Comparison of ENCODE assay signal across 12 cellular contexts in the genomic region with DNA sequence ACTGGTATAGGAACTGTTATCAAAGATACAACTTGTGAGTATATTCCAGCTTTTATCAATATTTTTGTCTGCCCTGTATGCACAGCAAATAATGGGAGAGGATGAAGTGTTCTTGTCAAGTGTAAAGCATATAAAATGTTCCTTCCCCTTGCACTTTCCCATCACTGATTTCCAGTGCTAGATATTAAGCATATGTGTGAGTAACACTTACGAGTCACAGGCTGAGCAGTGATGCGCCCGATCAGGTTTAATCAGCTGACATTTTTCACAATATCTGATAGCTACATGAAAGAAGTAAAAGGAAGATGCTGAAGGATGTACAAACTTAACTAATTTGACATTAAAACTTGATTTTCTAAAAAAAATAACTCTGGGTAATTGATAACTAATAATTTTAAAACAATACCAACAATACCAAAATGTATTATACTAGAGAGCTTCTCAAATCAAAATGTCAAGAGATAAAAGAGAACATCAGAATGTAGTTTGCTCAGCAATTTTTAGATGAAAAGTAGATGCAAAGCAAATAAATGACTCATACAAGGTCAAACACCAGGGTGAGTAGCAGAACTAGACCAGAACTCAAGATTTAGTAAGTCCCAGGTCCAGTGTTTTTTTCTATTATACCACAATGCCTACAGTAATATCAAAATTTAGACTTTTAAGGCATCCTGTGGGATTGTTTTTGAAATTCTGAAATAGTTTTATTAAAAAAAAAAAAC. TPM values are rescaled to one million over a fixed set of nuclear protein-coding genes. Genes with fewer than 3 reads are reported as not detected.
DNase-seq lines count a peak whose midpoint lies in the region; ATAC-seq, FAIRE-seq and TF ChIP-seq lines count a peak whose summit lies in the region.
"Had no signal": no experiment of that assay in that cellular context is flagged by ENCODE, and none has a peak within 500 bp of the region (broad histone marks: within the 10 kb centered on the region; RNA-seq: fewer than 3 reads in every experiment).

No MANE protein-coding gene starts in this region.

- TF ChIP-seq CTCF in keratinocyte (optimal IDR thresholded peaks at IDR 0.05 in 1 of 3, IDR thresholded peaks at IDR 0.05 in 1 of 3, conservative IDR thresholded peaks at IDR 0.05 in 1 of 3; ENCODE audit: extremely low read depth in 1 of 3, insufficient read depth in 2 of 3, low read length in 3 of 3): no peak

- peak overlapping the region; percentile 8 for H3K27ac ChIP-seq in keratinocyte (ENCODE audit: control insufficient read depth, insufficient read depth, low read length)
- H3K27ac ChIP-seq: skin epidermis had no signal

- no peak overlapping the region for H3K4me2 ChIP-seq in keratinocyte (ENCODE audit: control insufficient read depth, extremely low read depth, insufficient read depth, low read depth, low read length)

- H3K4me3 ChIP-seq in adipocyte (ENCODE audit: low read length) (no peak overlapping the region), keratinocyte (ENCODE audit: control insufficient read depth in 2 of 3, extremely low read depth in 1 of 3, insufficient read depth in 2 of 3, low read depth in 1 of 3, low read length in 3 of 3) (no peak overlapping the region)
- H3K4me3 ChIP-seq: skin epidermis had no signal

- H4K20me1 ChIP-seq in keratinocyte (ENCODE audit: control insufficient read depth, extremely low read depth, insufficient read depth, low read length): no peaks in the 10 kb centered on the region

- H3K9ac ChIP-seq in adipocyte (ENCODE audit: low read length) (no peak overlapping the region), keratinocyte (ENCODE audit: control insufficient read depth, extremely low read depth, insufficient read depth, low read length) (no peak overlapping the region)

- no peaks in the 10 kb centered on the region for H3K36me3 ChIP-seq in adipocyte (ENCODE audit: control insufficient read depth, insufficient read depth, low read length, severe bottlenecking)
- no peaks in the 10 kb centered on the region for H3K36me3 ChIP-seq in keratinocyte (ENCODE audit: control insufficient read depth in 2 of 2, extremely low read depth in 1 of 2, insufficient read depth in 2 of 2, low read length in 2 of 2)

- ATAC-seq in HG02970 (IDR thresholded peaks at IDR 0.05; ENCODE audit: low FRiP score, unreplicated experiment): no peak
- ATAC-seq in effector memory CD8-positive, alpha-beta T cell (replicated peaks): no peak

- H3K4me1 Mint-ChIP-seq in effector memory CD8-positive, alpha-beta T cell (ENCODE audit: low read depth in 2 of 2): peaks cover 6 to 10% of the 10 kb centered on the region in 2 donors

- no peaks in the 10 kb centered on the region for H3K27me3 Mint-ChIP-seq in effector memory CD8-positive, alpha-beta T cell

- H2AFZ ChIP-seq in keratinocyte (ENCODE audit: control insufficient read depth, low read length): no peak overlapping the region

- no peaks in the 10 kb centered on the region for H3K79me2 ChIP-seq in keratinocyte (ENCODE audit: control insufficient read depth, insufficient read depth, low read length)

- dilution Hi-C loops in keratinocyte (cut with MboI; ENCODE audit: extremely low pct_ligation_motif_present, low sequenced_read_pairs): no loop called here

- peak; percentile 18 for DNase-seq in AG20443 (ENCODE audit: low spot score)
- peak; percentile 53 for DNase-seq in HT-29 (ENCODE audit: low spot score)
- DNase-seq in adipocyte (ENCODE audit: low read depth): peak; percentile 34
- DNase-seq in keratinocyte (ENCODE audit: low read depth, low spot score): no peak
- DNase-seq in effector memory CD8-positive, alpha-beta T cell: no peak
- DNase-seq in epidermal melanocyte (ENCODE audit: insufficient read length, low spot score): no peak
- DNase-seq in DMS153 treated with DMSO at 0.1 percent for 48 hours (lab: John Stamatoyannopoulos, UW; ENCODE audit: unreplicated experiment): no peak
- DNase-seq: DND-41, H9, NCI-H2081 had no signal

- H3K4me3 Mint-ChIP-seq in effector memory CD8-positive, alpha-beta T cell: no peak overlapping the region
- H3K4me3 Mint-ChIP-seq: H9 had no signal

- no peaks in the 10 kb centered on the region for H3K9me3 Mint-ChIP-seq in effector memory CD8-positive, alpha-beta T cell

- H3K4me1 ChIP-seq in adipocyte (ENCODE audit: control insufficient read depth, insufficient read depth, low read length) (peaks cover 10% of the 10 kb centered on the region), keratinocyte (ENCODE audit: control insufficient read depth, extremely low read depth, insufficient read depth, low read length) (peaks cover 3% of the 10 kb centered on the region)

- no peaks in the 10 kb centered on the region for H3K9me1 ChIP-seq in keratinocyte (ENCODE audit: control insufficient read depth, extremely low read depth, insufficient read depth, low read length)

- H3K27me3 ChIP-seq in adipocyte (replicated peaks; ENCODE audit: control insufficient read depth, insufficient read depth, low read length): no peaks in the 10 kb centered on the region
- no peaks in the 10 kb centered on the region for H3K27me3 ChIP-seq in keratinocyte (ENCODE audit: control insufficient read depth, extremely low read depth, insufficient read depth, low read length)

- H3K27ac Mint-ChIP-seq in effector memory CD8-positive, alpha-beta T cell: peak overlapping the region in 1 of 2 donors; percentile 26

- peak; percentile 52 for FAIRE-seq in keratinocyte (lab: Jason Lieb, UNC)

- H3K9me3 ChIP-seq in adipocyte (ENCODE audit: control insufficient read depth, low read length): no peaks in the 10 kb centered on the region
- H3K9me3 ChIP-seq in keratinocyte (ENCODE audit: control insufficient read depth, low read depth, low read length): no peaks in the 10 kb centered on the region

- peaks cover 34% of the 10 kb centered on the region for H3K36me3 Mint-ChIP-seq in effector memory CD8-positive, alpha-beta T cell (ENCODE audit: insufficient read depth)

RNA-seq across cellular contexts. Expression of gene ZDHHC20, which starts 56.4 kb away (rescaled TPM):
- 63.2 and 93.0 TPM in 2 replicates for total RNA-seq in HT-29 (2014; rRNA removed; shearing (Covaris generic))
- polyA plus RNA-seq in keratinocyte: 26.9 to 45.8 TPM (median 27.5 TPM) in 3 replicates
- polyA plus RNA-seq in keratinocyte (2011; ENCODE audit: low read depth): 36.4 TPM
- 14.3 and 32.8 TPM in 2 replicates for polyA plus RNA-seq in keratinocyte (2011; cell fraction: cytosol; rRNA removed)
- 14.8 and 20.2 TPM in 2 replicates for polyA plus RNA-seq in keratinocyte (2011; cell fraction: nucleus; rRNA removed)
- polyA plus RNA-seq in keratinocyte (2012; ENCODE audit: low replicate concordance): 13.0 and 32.3 TPM in 2 replicates
- 14.0 to 54.7 TPM (median 34.3 TPM) in 3 replicates for polyA minus RNA-seq in keratinocyte
- polyA minus RNA-seq in keratinocyte (2011; cell fraction: cytosol; rRNA and poly(A)+ RNA removed): 30.5 TPM
- polyA minus RNA-seq in keratinocyte (2011; cell fraction: nucleus; rRNA and poly(A)+ RNA removed): 23.4 and 36.6 TPM in 2 replicates

Comparison
In these comparisons a context has a peak if more than half of its experiments do, and no peak if none do; other contexts are left out.
1. DNase-seq: peak in AG20443 (single experiment), HT-29 (single experiment) and adipocyte (single experiment); none in keratinocyte (single experiment), effector memory CD8-positive, alpha-beta T cell (0 of 3), epidermal melanocyte (single experiment) and DMS153 treated with DMSO at 0.1 percent for 48 hours (single experiment).